1 cellular context compared by ENCODE assay signal in genomic region chr2:119841550-119841949, GRCh38.
TF ChIP-seq lines count a peak whose summit lies in the region.

No MANE protein-coding gene starts in this region.

TF ChIP-seq in HepG2, 621 proteins besides CTCF, POLR2A, EP300 and RAD21 (continued from another document):
- TF ChIP-seq AHDC1 (CRISPR knock-in tag; IDR thresholded peaks at IDR 0.05; ENCODE audit: borderline replicate concordance) (no peak), MYNN (CRISPR knock-in tag; IDR thresholded peaks at IDR 0.05; ENCODE audit: low read depth) (no peak), NFE2L1 (CRISPR knock-in tag; IDR thresholded peaks at IDR 0.05; ENCODE audit: borderline replicate concordance) (no peak), FOXP1 (IDR thresholded peaks at IDR 0.05) (no peak), FOXP1 (CRISPR knock-in tag; IDR thresholded peaks at IDR 0.05) (peak; percentile 16; the same call in 1 of the 2 replicates), ZNF235 (CRISPR knock-in tag; IDR thresholded peaks at IDR 0.05; ENCODE audit: borderline replicate concordance) (no peak), SOX5 (CRISPR knock-in tag; IDR thresholded peaks at IDR 0.05; ENCODE audit: borderline replicate concordance) (0 out of 2 replicates have a peak, but pooled peaks have one; percentile 4), ZNF317 (CRISPR knock-in tag; IDR thresholded peaks at IDR 0.05) (peak; percentile 90), ZNF546 (CRISPR knock-in tag; conservative IDR thresholded peaks at IDR 0.05) (no peak), ZNF430 (CRISPR knock-in tag; IDR thresholded peaks at IDR 0.05) (no peak)
- TF ChIP-seq, protein P1, sequence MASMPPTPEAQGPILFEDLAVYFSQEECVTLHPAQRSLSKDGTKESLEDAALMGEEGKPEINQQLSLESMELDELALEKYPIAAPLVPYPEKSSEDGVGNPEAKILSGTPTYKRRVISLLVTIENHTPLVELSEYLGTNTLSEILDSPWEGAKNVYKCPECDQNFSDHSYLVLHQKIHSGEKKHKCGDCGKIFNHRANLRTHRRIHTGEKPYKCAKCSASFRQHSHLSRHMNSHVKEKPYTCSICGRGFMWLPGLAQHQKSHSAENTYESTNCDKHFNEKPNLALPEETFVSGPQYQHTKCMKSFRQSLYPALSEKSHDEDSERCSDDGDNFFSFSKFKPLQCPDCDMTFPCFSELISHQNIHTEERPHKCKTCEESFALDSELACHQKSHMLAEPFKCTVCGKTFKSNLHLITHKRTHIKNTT (CRISPR knock-in tag; IDR thresholded peaks at IDR 0.05) = no peak
